Comparison of ENCODE assay signal across 8 cellular contexts in the genomic region with DNA sequence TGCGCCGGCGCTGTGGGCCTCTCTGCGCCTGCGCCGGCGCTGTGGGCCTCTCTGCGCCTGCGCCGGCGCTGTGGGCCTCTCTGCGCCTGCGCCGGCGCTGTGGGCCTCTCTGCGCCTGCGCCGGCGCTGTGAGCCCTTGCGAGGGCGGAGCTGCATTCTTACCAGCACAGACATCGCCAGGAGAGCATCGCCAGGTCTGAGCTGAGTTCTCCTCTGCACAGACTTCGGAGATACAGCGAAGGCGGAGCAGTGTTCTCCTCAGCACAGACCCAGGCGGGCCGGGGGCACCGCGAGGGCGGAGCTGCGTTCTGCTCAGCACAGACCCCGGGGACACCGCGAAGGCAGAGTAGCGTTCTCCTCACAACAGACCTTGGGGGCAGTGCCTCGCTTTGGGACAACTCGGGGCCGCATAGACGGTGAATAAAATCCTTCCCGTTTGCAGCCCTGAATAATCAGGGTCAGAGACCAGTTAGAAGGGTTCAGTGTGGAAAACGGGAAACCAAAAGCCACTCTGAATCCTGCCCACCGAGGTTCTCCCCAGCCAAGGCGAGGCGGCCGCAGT.
DNase-seq lines count a peak whose midpoint lies in the region; ATAC-seq and TF ChIP-seq lines count a peak whose summit lies in the region.
"Not testable (repeated sequence)": the region's sequence is repeated elsewhere in the genome, so short reads cannot be mapped to it uniquely, and the experiment has no call there.

No MANE protein-coding gene starts in this region.

- not testable (repeated sequence) for H3K27me3 ChIP-seq in gastroesophageal sphincter, ovary, testis

- not testable (repeated sequence) for H3K36me3 Mint-ChIP-seq in activated CD8-positive, alpha-beta memory T cell treated with anti-CD3 and anti-CD28 coated beads, Interleukin-2, amount 10 ng/mL, durations not matched to agents 7 days and 5 days

- H3K36me3 ChIP-seq in gastroesophageal sphincter; ovary; testis (ENCODE audit: low read depth, missing control alignments): not testable (repeated sequence)

- H3K4me1 Mint-ChIP-seq in activated CD8-positive, alpha-beta memory T cell treated with anti-CD3 and anti-CD28 coated beads, Interleukin-2, amount 10 ng/mL, durations not matched to agents 7 days and 5 days = not testable (repeated sequence)

- H3K4me3 Mint-ChIP-seq in activated CD8-positive, alpha-beta memory T cell treated with anti-CD3 and anti-CD28 coated beads, Interleukin-2, amount 10 ng/mL, durations not matched to agents 7 days and 5 days = peak overlapping the region; percentile 73

- not testable (repeated sequence) for H3K4me1 ChIP-seq in gastroesophageal sphincter; ovary (ENCODE audit: insufficient read depth); testis

- POLR2A ChIA-PET in RWPE1 (lab: Yijun Ruan, JAX; ENCODE audit: low non-redundant PET) = not testable (repeated sequence)

- DNase-seq in RWPE1 (ENCODE audit: low spot score) = peak; percentile 34
- DNase-seq in activated CD8-positive, alpha-beta memory T cell treated with anti-CD3 and anti-CD28 coated beads, Interleukin-2, amount 10 ng/mL, durations not matched to agents 7 days and 5 days = peak; percentile 56
- DNase-seq in amniotic epithelial cell (ENCODE audit: low read depth) = peak; percentile 30
- peak in 3 of 5 donors; percentile 37 to 66 (median 63) for DNase-seq in ovary
- DNase-seq in testis = peak; percentile 59

- H3K4me3 ChIP-seq in gastroesophageal sphincter (peak overlapping the region; percentile 20 to 37), testis (peak overlapping the region; percentile 34 to 56)
- H3K4me3 ChIP-seq in ovary = not testable (repeated sequence)

- TF ChIP-seq EP300 in gastroesophageal sphincter (IDR thresholded peaks at IDR 0.05); ovary (IDR thresholded peaks at IDR 0.05): not testable (repeated sequence)

- not testable (repeated sequence) for H3K9me3 Mint-ChIP-seq in activated CD8-positive, alpha-beta memory T cell treated with anti-CD3 and anti-CD28 coated beads, Interleukin-2, amount 10 ng/mL, durations not matched to agents 7 days and 5 days (ENCODE audit: low read depth)

- H3K27ac ChIP-seq in C4-2B (peak overlapping the region; percentile 71), RWPE1 (peak overlapping the region; percentile 72), gastroesophageal sphincter (peak overlapping the region in 1 of 4 donors; percentile 31)
- not testable (repeated sequence) for H3K27ac ChIP-seq in ovary, testis

- TF ChIP-seq POLR2A in gastroesophageal sphincter (IDR thresholded peaks at IDR 0.05) = peak in 1 of 2 donors; percentile 16
- not testable (repeated sequence) for TF ChIP-seq POLR2A in ovary (IDR thresholded peaks at IDR 0.05); testis (IDR thresholded peaks at IDR 0.05)

- intact Hi-C loops in ovary (cut with DNase I); testis (cut with DNase I; ENCODE audit: low total_unique reads): not testable (repeated sequence)

- ATAC-seq in GM19438 (IDR thresholded peaks at IDR 0.05; ENCODE audit: low read depth, unreplicated experiment) = peak; percentile 100
- ATAC-seq in activated CD8-positive, alpha-beta memory T cell treated with anti-CD3 and anti-CD28 coated beads, Interleukin-2, amount 10 ng/mL, durations not matched to agents 7 days and 5 days = peak; percentile 80
- ATAC-seq in gastroesophageal sphincter = not testable (repeated sequence)

- CTCF ChIA-PET in RWPE1 (lab: Yijun Ruan, JAX); activated CD8-positive, alpha-beta memory T cell treated with anti-CD3 and anti-CD28 coated beads, Interleukin-2, amount 10 ng/mL, durations not matched to agents 7 days and 5 days (lab: Charles Lee): not testable (repeated sequence)

- not testable (repeated sequence) for H3K9me3 ChIP-seq in gastroesophageal sphincter, ovary, testis

- TF ChIP-seq CTCF in C4-2B (conservative IDR thresholded peaks at IDR 0.05); RWPE1 (conservative IDR thresholded peaks at IDR 0.05; ENCODE audit: low read depth); gastroesophageal sphincter (IDR thresholded peaks at IDR 0.05); ovary (IDR thresholded peaks at IDR 0.05); testis (IDR thresholded peaks at IDR 0.05): not testable (repeated sequence)

- not testable (repeated sequence) for H3K27me3 Mint-ChIP-seq in activated CD8-positive, alpha-beta memory T cell treated with anti-CD3 and anti-CD28 coated beads, Interleukin-2, amount 10 ng/mL, durations not matched to agents 7 days and 5 days

- 54% methylated on average over 9 of the region's 46 CpGs; no CpG with 5 or more reads in 1 of the 2 donors for WGBS in gastroesophageal sphincter (ENCODE audit: low coverage in 1 of 2), 2 donors
- WGBS in ovary, 3 donors = 53 to 67% (median 60%) methylated on average over 20 to 39 of the region's 46 CpGs
- WGBS in testis, 2 donors = 38 to 50% methylated on average over 9 to 42 of the region's 46 CpGs

- not testable (repeated sequence) for H3K27ac Mint-ChIP-seq in activated CD8-positive, alpha-beta memory T cell treated with anti-CD3 and anti-CD28 coated beads, Interleukin-2, amount 10 ng/mL, durations not matched to agents 7 days and 5 days
